27 cellular contexts compared by ENCODE assay signal in genomic region chr22:44166448-44166847, GRCh38. TPM values are rescaled to one million over a fixed set of nuclear protein-coding genes. Genes with fewer than 3 reads are reported as not detected.
"Had no signal": no experiment of that assay in that cellular context is flagged by ENCODE, and none has a peak within 500 bp of the region (broad histone marks: within the 10 kb centered on the region; RNA-seq: fewer than 3 reads in every experiment).

No MANE protein-coding gene starts in this region.

- H2AFZ ChIP-seq: neural progenitor cell had no signal

- H3K27me3 Mint-ChIP-seq: naive thymus-derived CD4-positive, alpha-beta T cell; stimulated activated naive CD8-positive, alpha-beta T cell treated with anti-CD3 and anti-CD28 coated beads, Interleukin-15, amount 100 ng/mL, for 72 hours had no signal

- H3K27ac Mint-ChIP-seq: endodermal cell; naive thymus-derived CD4-positive, alpha-beta T cell; neural progenitor cell; stimulated activated naive CD8-positive, alpha-beta T cell treated with anti-CD3 and anti-CD28 coated beads, Interleukin-15, amount 100 ng/mL, for 72 hours had no signal

- H3K27ac ChIP-seq: dorsolateral prefrontal cortex, epithelial cell of prostate, gastrocnemius medialis, neural progenitor cell, prostate gland, right atrium auricular region, suprapubic skin, vagina had no signal

- H3K36me3 ChIP-seq: neural progenitor cell, prostate gland, vagina had no signal

- H3K4me1 Mint-ChIP-seq: naive thymus-derived CD4-positive, alpha-beta T cell; nephron; stimulated activated naive CD8-positive, alpha-beta T cell treated with anti-CD3 and anti-CD28 coated beads, Interleukin-15, amount 100 ng/mL, for 72 hours had no signal

- H3K9me3 Mint-ChIP-seq: endodermal cell; naive thymus-derived CD4-positive, alpha-beta T cell; nephron; neural progenitor cell; stimulated activated naive CD8-positive, alpha-beta T cell treated with anti-CD3 and anti-CD28 coated beads, Interleukin-15, amount 100 ng/mL, for 72 hours had no signal

- H3K4me1 ChIP-seq: gastrocnemius medialis, prostate gland, right atrium auricular region, suprapubic skin, vagina had no signal

- H3K4me3 ChIP-seq: dorsolateral prefrontal cortex, gastrocnemius medialis, neural progenitor cell, prostate gland, right atrium auricular region, suprapubic skin, vagina had no signal

- DNase-seq: dorsolateral prefrontal cortex; effector CD8-positive, alpha-beta T cell; endodermal cell; foreskin fibroblast; gastrocnemius medialis; glutamatergic neuron; mesenchymal stem cell; midbrain; naive thymus-derived CD4-positive, alpha-beta T cell; nucleus accumbens; stimulated activated CD4-positive, alpha-beta T cell treated with anti-CD3 and anti-CD28 coated beads, Interleukin-4, amount 100 ng/mL, for 4 hours; stimulated activated naive CD4-positive, alpha-beta T cell; stimulated activated naive CD8-positive, alpha-beta T cell treated with anti-CD3 and anti-CD28 coated beads, Interleukin-15, amount 100 ng/mL, for 72 hours; trophoblast cell had no signal

- H3K9me3 ChIP-seq: gastrocnemius medialis, prostate gland, right atrium auricular region, suprapubic skin, vagina had no signal

- H3K4me2 ChIP-seq: neural progenitor cell had no signal

- H3K9ac ChIP-seq: neural progenitor cell had no signal

- ATAC-seq: esophagus mucosa; gastrocnemius medialis; left lobe of liver; naive thymus-derived CD4-positive, alpha-beta T cell; sciatic nerve; stimulated activated naive CD8-positive, alpha-beta T cell treated with anti-CD3 and anti-CD28 coated beads, Interleukin-15, amount 100 ng/mL, for 72 hours had no signal

- H3K27me3 ChIP-seq: dorsolateral prefrontal cortex, gastrocnemius medialis, neural progenitor cell, right atrium auricular region, suprapubic skin, vagina had no signal

- H3K36me3 Mint-ChIP-seq: naive thymus-derived CD4-positive, alpha-beta T cell; neural progenitor cell had no signal

- H3K4me3 Mint-ChIP-seq: endodermal cell; naive thymus-derived CD4-positive, alpha-beta T cell; nephron; neural progenitor cell; stimulated activated naive CD8-positive, alpha-beta T cell treated with anti-CD3 and anti-CD28 coated beads, Interleukin-15, amount 100 ng/mL, for 72 hours had no signal

RNA-seq across cellular contexts. Expression of gene PARVG, which starts 14.3 kb away (rescaled TPM):
- total RNA-seq: lung microvascular endothelial cell, osteocyte had no signal
- polyA plus RNA-seq: keratinocyte had no signal
